ENCODE assay signal across 13 cellular contexts in the genomic region with DNA sequence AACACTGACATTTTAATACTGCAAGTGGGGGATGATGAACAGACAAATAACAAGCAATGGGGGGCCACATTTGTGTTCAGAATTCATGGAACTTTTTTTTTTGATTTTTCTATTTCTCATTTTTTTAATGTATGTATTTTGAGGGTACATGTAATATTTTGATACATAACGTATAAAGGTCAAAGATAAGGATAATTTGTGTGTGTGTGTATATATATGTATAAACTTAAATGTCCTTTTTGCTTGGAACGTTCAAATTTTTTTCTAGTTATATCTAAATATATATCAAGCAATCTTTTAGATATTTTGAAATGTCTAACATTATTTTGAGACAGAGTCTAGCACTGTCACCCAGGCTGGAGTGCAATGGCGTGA. TPM values are rescaled to one million over a fixed set of nuclear protein-coding genes. Genes with fewer than 3 reads are reported as not detected.
DNase-seq lines count a peak whose midpoint lies in the region; TF ChIP-seq lines count a peak whose summit lies in the region.
"Had no signal": no experiment of that assay in that cellular context is flagged by ENCODE, and none has a peak within 500 bp of the region (broad histone marks: within the 10 kb centered on the region; RNA-seq: fewer than 3 reads in every experiment).

No MANE protein-coding gene starts in this region.

- no peak for DNase-seq in MCF 10A (ENCODE audit: unreplicated experiment)
- DNase-seq in breast epithelium (ENCODE audit: low spot score in 2 of 2): no peak
- no peak for DNase-seq in type B pancreatic cell (ENCODE audit: extremely low spot score, unreplicated experiment)
- DNase-seq in anterior cingulate cortex (lab: John Stamatoyannopoulos, UW): no peak
- no peak for DNase-seq in esophagus muscularis mucosa (ENCODE audit: extremely low spot score)
- DNase-seq in globus pallidus (ENCODE audit: low spot score): no peak
- DNase-seq: esophagus squamous epithelium had no signal

- H3K36me3 Mint-ChIP-seq in MCF 10A (ENCODE audit: insufficient read depth, unreplicated experiment): no peaks in the 10 kb centered on the region
- no peaks in the 10 kb centered on the region for H3K36me3 Mint-ChIP-seq in type B pancreatic cell

- H3K4me3 ChIP-seq in breast epithelium (no peak overlapping the region), iPS-15b (ENCODE audit: low read depth, low read length) (peak overlapping the region; percentile 96), esophagus muscularis mucosa (peak overlapping the region in 1 of 4 donors; percentile 55)

- 36% methylated on average over 3 of the region's 3 CpGs for WGBS in esophagus muscularis mucosa

- CTCF ChIA-PET in MCF 10A (lab: Yijun Ruan, JAX): interaction anchor here (0.5 to 1.1 kb wide), 3 partner anchors 11 to 437 kb away, joined by 3 to 5 read pairs (median 3); no protein-coding TSS in a partner anchor

- H3K9me3 Mint-ChIP-seq in MCF 10A (ENCODE audit: unreplicated experiment) (no peaks in the 10 kb centered on the region), type B pancreatic cell (no peaks in the 10 kb centered on the region)

- H3K4me3 Mint-ChIP-seq in MCF 10A (ENCODE audit: unreplicated experiment): peak overlapping the region; percentile 69
- H3K4me3 Mint-ChIP-seq in type B pancreatic cell: peak overlapping the region; percentile 92

- H3K36me3 ChIP-seq in breast epithelium (no peaks in the 10 kb centered on the region), iPS-15b (ENCODE audit: control insufficient read depth, insufficient read depth, low read length) (no peaks in the 10 kb centered on the region), esophagus muscularis mucosa (no peaks in the 10 kb centered on the region)
- H3K36me3 ChIP-seq: BE2C, esophagus squamous epithelium had no signal

- TF ChIP-seq CTCF in MCF 10A (IDR thresholded peaks at IDR 0.05; ENCODE audit: unreplicated experiment): no peak
- no peak for TF ChIP-seq CTCF in breast epithelium (IDR thresholded peaks at IDR 0.05)
- TF ChIP-seq CTCF in VCaP (conservative IDR thresholded peaks at IDR 0.05): no peak; the same call in 1 of the 2 replicates
- no peak for TF ChIP-seq CTCF in type B pancreatic cell (conservative IDR thresholded peaks at IDR 0.05)
- no peak for TF ChIP-seq CTCF in esophagus muscularis mucosa (IDR thresholded peaks at IDR 0.05)

- POLR2A ChIA-PET in MCF 10A (lab: Yijun Ruan, JAX): no interaction called here

- H3K27ac Mint-ChIP-seq in MCF 10A (ENCODE audit: low read depth, unreplicated experiment): no peak overlapping the region
- H3K27ac Mint-ChIP-seq in type B pancreatic cell: peak overlapping the region; percentile 33

- no peak overlapping the region for H3K27ac ChIP-seq in breast epithelium
- H3K27ac ChIP-seq in VCaP: peak overlapping the region; percentile 65; the same call in 1 of the 2 replicates
- H3K27ac ChIP-seq in esophagus muscularis mucosa (replicated peaks in 1 of 4): no peak overlapping the region

- peaks cover 12% of the 10 kb centered on the region for H3K4me1 Mint-ChIP-seq in MCF 10A (ENCODE audit: insufficient read depth, unreplicated experiment)
- no peaks in the 10 kb centered on the region for H3K4me1 Mint-ChIP-seq in type B pancreatic cell (ENCODE audit: unreplicated experiment)

- no peak overlapping the region for H3K9ac ChIP-seq in iPS-15b (ENCODE audit: low read depth, low read length)

- intact Hi-C loops in MCF 10A (cut with micrococcal nuclease) (loop anchor here (1.0 to 5.0 kb wide), 6 partner anchors 33 to 570 kb away; a partner anchor contains a TSS), breast epithelium (cut with DNase I; ENCODE audit: low total_unique reads) (loop anchor here (5.0 to 10.0 kb wide), 2 partner anchors 173 to 330 kb away; no protein-coding TSS in a partner anchor), esophagus muscularis mucosa (cut with DNase I) (loop anchor here (2.0 to 10.0 kb wide), 3 partner anchors 95 to 331 kb away; a partner anchor contains a TSS)

- H3K9me3 ChIP-seq in breast epithelium (no peaks in the 10 kb centered on the region), iPS-15b (ENCODE audit: control insufficient read depth, insufficient read depth, low read length) (no peaks in the 10 kb centered on the region), esophagus muscularis mucosa (no peaks in the 10 kb centered on the region)
- H3K9me3 ChIP-seq: BE2C, esophagus squamous epithelium had no signal

- BruUV-seq in MCF 10A (replicated peaks; lab: Mats Ljungman, UMichigan): no TSS peak

- H3K27me3 Mint-ChIP-seq in MCF 10A (ENCODE audit: insufficient read depth, unreplicated experiment): peaks cover 10% of the 10 kb centered on the region
- peaks cover 40% of the 10 kb centered on the region for H3K27me3 Mint-ChIP-seq in type B pancreatic cell

- peaks cover 0 to 18% of the 10 kb centered on the region in 2 donors for H3K27me3 ChIP-seq in breast epithelium
- peaks cover 35% of the 10 kb centered on the region for H3K27me3 ChIP-seq in iPS-15b (ENCODE audit: control insufficient read depth, insufficient read depth, low read length)
- peaks cover 0 to 47% (median 15%) of the 10 kb centered on the region in 4 donors for H3K27me3 ChIP-seq in esophagus muscularis mucosa

- TF ChIP-seq POLR2A in breast epithelium (IDR thresholded peaks at IDR 0.05): no peak
- no peak for TF ChIP-seq POLR2A in esophagus muscularis mucosa (IDR thresholded peaks at IDR 0.05; ENCODE audit: low read depth)

- TF ChIP-seq EP300 in esophagus muscularis mucosa (IDR thresholded peaks at IDR 0.05): no peak

- no peaks in the 10 kb centered on the region for H3K4me1 ChIP-seq in breast epithelium
- no peaks in the 10 kb centered on the region for H3K4me1 ChIP-seq in iPS-15b (ENCODE audit: control insufficient read depth, insufficient read depth, low read length)
- H3K4me1 ChIP-seq in esophagus muscularis mucosa: peaks cover 0 to 24% (median 11%) of the 10 kb centered on the region in 4 donors
- H3K4me1 ChIP-seq: BE2C had no signal

RNA-seq across cellular contexts. Expression of a gene that starts 12.3 kb away (rescaled TPM):
- total RNA-seq in MCF 10A (2022) (3.6 and 5.0 TPM in 2 replicates), breast epithelium (1 to 10 TPM in 2 of 3 donors, under 1 TPM in 1; 0.96 to 3.7 (median 2.0) TPM), type B pancreatic cell (ENCODE audit: low replicate concordance) (0.68 and 2.2 TPM in 2 replicates), esophagus muscularis mucosa (1 to 10 TPM in 1 of 4 donors, under 1 TPM in 3; 0.17 to 1.7 (median 0.53) TPM)

RNA-seq across cellular contexts. Expression of a gene that starts 27.6 kb away (rescaled TPM):
- total RNA-seq in MCF 10A (2022): not detected in 2 replicates
- total RNA-seq in breast epithelium: not detected
- total RNA-seq in type B pancreatic cell (ENCODE audit: low replicate concordance): not detected in 2 replicates
- total RNA-seq in esophagus muscularis mucosa: not detected
- total RNA-seq: esophagus squamous epithelium, HT-29, mammary epithelial cell, pulmonary artery endothelial cell had no signal
